ENCODE assay signal across 9 cellular contexts in genomic region chr12:27824126-27824842, GRCh38. TPM values are rescaled to one million over a fixed set of nuclear protein-coding genes. Genes with fewer than 3 reads are reported as not detected.
DNase-seq lines count a peak whose midpoint lies in the region; ATAC-seq and TF ChIP-seq lines count a peak whose summit lies in the region.
"Had no signal": no experiment of that assay in that cellular context is flagged by ENCODE, and none has a peak within 500 bp of the region (broad histone marks: within the 10 kb centered on the region; RNA-seq: fewer than 3 reads in every experiment).

No MANE protein-coding gene starts in this region.

- peaks cover 16 to 18% of the 10 kb centered on the region in 2 donors for H3K4me1 Mint-ChIP-seq in effector memory CD8-positive, alpha-beta T cell (ENCODE audit: low read depth in 2 of 2)

- no peak overlapping the region for H3K23ac ChIP-seq in mesendoderm (ENCODE audit: low read length)

- intact Hi-C loops in uterus (cut with DNase I; ENCODE audit: low total_unique reads), result loop anchor here (10.0 kb wide), 1 partner anchor 79 kb away; no protein-coding TSS in a partner anchor
- intact Hi-C loops in tibial artery (cut with DNase I; ENCODE audit: low total_unique reads), result no loop called here

- H2BK120ac ChIP-seq in mesendoderm (ENCODE audit: low read depth, low read length), result no peak overlapping the region

- no CpG with 5 or more reads among the region's 12 CpGs for WGBS in mesendoderm (ENCODE audit: extremely low coverage, insufficient coverage, low lambda C conversion rate)

- no peaks in the 10 kb centered on the region for H3K79me2 ChIP-seq in mesendoderm (ENCODE audit: control insufficient read depth, insufficient read depth, low read length)

- no peaks in the 10 kb centered on the region for H3K9me3 ChIP-seq in uterus
- H3K9me3 ChIP-seq in tibial artery, result no peaks in the 10 kb centered on the region
- H3K9me3 ChIP-seq in SJCRH30 (replicated peaks), result no peaks in the 10 kb centered on the region

- ATAC-seq in GM18868 (IDR thresholded peaks at IDR 0.05; ENCODE audit: unreplicated experiment) (peak; percentile 61), GM21526 (IDR thresholded peaks at IDR 0.05; ENCODE audit: low FRiP score, unreplicated experiment) (peak; percentile 66), HG03378 (IDR thresholded peaks at IDR 0.05; ENCODE audit: unreplicated experiment) (peak; percentile 50)
- ATAC-seq in effector memory CD8-positive, alpha-beta T cell (replicated peaks), result no peak

- H3K4me1 ChIP-seq in uterus (no peaks in the 10 kb centered on the region), tibial artery (peaks cover 0 to 5% (median 1%) of the 10 kb centered on the region in 4 donors), SJCRH30 (peaks cover 6% of the 10 kb centered on the region), mesendoderm (ENCODE audit: control insufficient read depth, low read depth, low read length) (no peaks in the 10 kb centered on the region)

- H4K5ac ChIP-seq in mesendoderm (ENCODE audit: low read length), result no peak overlapping the region

- H3K4me2 ChIP-seq in mesendoderm (ENCODE audit: low read length), result no peak overlapping the region

- no peak overlapping the region for H3K4me3 Mint-ChIP-seq in effector memory CD8-positive, alpha-beta T cell

- H3K56ac ChIP-seq in mesendoderm (ENCODE audit: low read length), result no peak overlapping the region

- peaks cover 8 to 9% of the 10 kb centered on the region in 2 donors for H3K27me3 Mint-ChIP-seq in effector memory CD8-positive, alpha-beta T cell

- H4K8ac ChIP-seq in mesendoderm (ENCODE audit: low read depth, low read length), result no peak overlapping the region

- no peak overlapping the region for H2AK5ac ChIP-seq in mesendoderm (ENCODE audit: low read length)

- no peaks in the 10 kb centered on the region for H3K27me3 ChIP-seq in uterus
- H3K27me3 ChIP-seq in tibial artery, result no peaks in the 10 kb centered on the region
- H3K27me3 ChIP-seq in SJCRH30, result no peaks in the 10 kb centered on the region
- H3K27me3 ChIP-seq in mesendoderm (ENCODE audit: insufficient read depth, low read length, poor library complexity), result no peaks in the 10 kb centered on the region

- no peak overlapping the region for H3K4me3 ChIP-seq in uterus
- H3K4me3 ChIP-seq in tibial artery, result no peak overlapping the region
- H3K4me3 ChIP-seq in SJCRH30, result no peak overlapping the region
- no peak overlapping the region for H3K4me3 ChIP-seq in mesendoderm (ENCODE audit: low read length)

- H3K18ac ChIP-seq in mesendoderm (ENCODE audit: low read length), result no peak overlapping the region

- H3K27ac Mint-ChIP-seq in effector memory CD8-positive, alpha-beta T cell, result peak overlapping the region; percentile 54 to 84

- no peaks in the 10 kb centered on the region for H3K79me1 ChIP-seq in mesendoderm (ENCODE audit: low read length)

- H3K4ac ChIP-seq in mesendoderm (ENCODE audit: low read depth, low read length), result no peak overlapping the region

- no peak for TF ChIP-seq POLR2A in uterus (IDR thresholded peaks at IDR 0.05)

- no peak overlapping the region for H2BK5ac ChIP-seq in mesendoderm (ENCODE audit: low read length)

- peaks cover 8% of the 10 kb centered on the region for H3K36me3 Mint-ChIP-seq in effector memory CD8-positive, alpha-beta T cell (ENCODE audit: insufficient read depth)

- no peak overlapping the region for H3K9ac ChIP-seq in mesendoderm (ENCODE audit: low read length)

- H3K9me3 Mint-ChIP-seq in effector memory CD8-positive, alpha-beta T cell, result no peaks in the 10 kb centered on the region

- TF ChIP-seq CTCF in uterus (IDR thresholded peaks at IDR 0.05) (no peak), tibial artery (IDR thresholded peaks at IDR 0.05) (no peak)

- H3K27ac ChIP-seq in uterus (no peak overlapping the region), tibial artery (no peak overlapping the region), SJCRH30 (no peak overlapping the region), mesendoderm (ENCODE audit: low read depth, low read length) (no peak overlapping the region)

- no peak for DNase-seq in effector memory CD8-positive, alpha-beta T cell
- no peak for DNase-seq in uterus
- DNase-seq in tibial artery, result no peak
- DNase-seq in SJCRH30, result no peak
- DNase-seq in mesendoderm, result no peak
- DNase-seq: NCI-H187 had no signal

- H3K36me3 ChIP-seq in uterus (no peaks in the 10 kb centered on the region), tibial artery (no peaks in the 10 kb centered on the region), SJCRH30 (no peaks in the 10 kb centered on the region), mesendoderm (ENCODE audit: control insufficient read depth, insufficient read depth, low read length) (no peaks in the 10 kb centered on the region)

- no peak overlapping the region for H2BK15ac ChIP-seq in mesendoderm (replicated peaks; ENCODE audit: low read depth)

RNA-seq across cellular contexts. Expression of gene MANSC4, which starts 44.2 kb away (rescaled TPM):
- total RNA-seq in uterus, result under 1 TPM in 2 of 4 donors, not detected in 2; 0.48 to 0.73 TPM
- not detected in 2 replicates for total RNA-seq in SJCRH30 (2014; rRNA removed; shearing (Covaris generic))
- polyA plus RNA-seq in mesendoderm (2013, experiment 1 of 2), result 0.04 TPM
- polyA plus RNA-seq in mesendoderm (2013, experiment 2 of 2), result not detected

RNA-seq across cellular contexts. Expression of gene KLHL42, which starts 44.3 kb away (rescaled TPM):
- 10 to 100 TPM; 40.9 to 56.1 (median 45.3) TPM for total RNA-seq in uterus
- 24.3 and 25.9 TPM in 2 replicates for total RNA-seq in SJCRH30 (2014; rRNA removed; shearing (Covaris generic))
- 17.1 TPM for polyA plus RNA-seq in mesendoderm (2013, experiment 1 of 2)
- polyA plus RNA-seq in mesendoderm (2013, experiment 2 of 2), result 17.4 TPM
